Comparison of ENCODE assay signal across 3 cellular contexts in genomic region chr15:76994496-76994895, GRCh38.
TF ChIP-seq lines count a peak whose summit lies in the region.

No MANE protein-coding gene starts in this region.

TF ChIP-seq in SK-N-SH, 30 proteins besides CTCF, POLR2A, EP300 and RAD21:
- TF ChIP-seq MAX (IDR thresholded peaks at IDR 0.05; ENCODE audit: low read depth) (no peak), ZBTB33 (IDR thresholded peaks at IDR 0.05; ENCODE audit: borderline replicate concordance, low read depth) (no peak)

TF ChIP-seq in SK-N-SH treated with all-trans-retinoic acid at 6 μM for 48 hours, 23 proteins besides CTCF, POLR2A, EP300 and RAD21:
- no peak for TF ChIP-seq ISL1 (CRISPR knock-in tag; IDR thresholded peaks at IDR 0.05)
- no peak for TF ChIP-seq ZNF70 (CRISPR knock-in tag; IDR thresholded peaks at IDR 0.05)
- TF ChIP-seq, protein P1, sequence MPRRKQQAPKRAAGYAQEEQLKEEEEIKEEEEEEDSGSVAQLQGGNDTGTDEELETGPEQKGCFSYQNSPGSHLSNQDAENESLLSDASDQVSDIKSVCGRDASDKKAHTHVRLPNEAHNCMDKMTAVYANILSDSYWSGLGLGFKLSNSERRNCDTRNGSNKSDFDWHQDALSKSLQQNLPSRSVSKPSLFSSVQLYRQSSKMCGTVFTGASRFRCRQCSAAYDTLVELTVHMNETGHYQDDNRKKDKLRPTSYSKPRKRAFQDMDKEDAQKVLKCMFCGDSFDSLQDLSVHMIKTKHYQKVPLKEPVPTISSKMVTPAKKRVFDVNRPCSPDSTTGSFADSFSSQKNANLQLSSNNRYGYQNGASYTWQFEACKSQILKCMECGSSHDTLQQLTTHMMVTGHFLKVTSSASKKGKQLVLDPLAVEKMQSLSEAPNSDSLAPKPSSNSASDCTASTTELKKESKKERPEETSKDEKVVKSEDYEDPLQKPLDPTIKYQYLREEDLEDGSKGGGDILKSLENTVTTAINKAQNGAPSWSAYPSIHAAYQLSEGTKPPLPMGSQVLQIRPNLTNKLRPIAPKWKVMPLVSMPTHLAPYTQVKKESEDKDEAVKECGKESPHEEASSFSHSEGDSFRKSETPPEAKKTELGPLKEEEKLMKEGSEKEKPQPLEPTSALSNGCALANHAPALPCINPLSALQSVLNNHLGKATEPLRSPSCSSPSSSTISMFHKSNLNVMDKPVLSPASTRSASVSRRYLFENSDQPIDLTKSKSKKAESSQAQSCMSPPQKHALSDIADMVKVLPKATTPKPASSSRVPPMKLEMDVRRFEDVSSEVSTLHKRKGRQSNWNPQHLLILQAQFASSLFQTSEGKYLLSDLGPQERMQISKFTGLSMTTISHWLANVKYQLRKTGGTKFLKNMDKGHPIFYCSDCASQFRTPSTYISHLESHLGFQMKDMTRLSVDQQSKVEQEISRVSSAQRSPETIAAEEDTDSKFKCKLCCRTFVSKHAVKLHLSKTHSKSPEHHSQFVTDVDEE (CRISPR knock-in tag; IDR thresholded peaks at IDR 0.05) = no peak
- TF ChIP-seq GLIS3 (CRISPR knock-in tag; IDR thresholded peaks at IDR 0.05) = no peak
- no peak for TF ChIP-seq TOX (CRISPR knock-in tag; IDR thresholded peaks at IDR 0.05; ENCODE audit: borderline replicate concordance)
- TF ChIP-seq ESRRG (CRISPR knock-in tag; IDR thresholded peaks at IDR 0.05) = no peak
- no peak for TF ChIP-seq PPARA (CRISPR knock-in tag; IDR thresholded peaks at IDR 0.05; ENCODE audit: borderline replicate concordance)
- no peak for TF ChIP-seq ARNTL (CRISPR knock-in tag; IDR thresholded peaks at IDR 0.05; ENCODE audit: borderline replicate concordance, low read depth)
- TF ChIP-seq CSDC2 (CRISPR knock-in tag; IDR thresholded peaks at IDR 0.05) = no peak
- TF ChIP-seq CSRNP3 (CRISPR knock-in tag; IDR thresholded peaks at IDR 0.05) = no peak
- TF ChIP-seq ZFP30 (CRISPR knock-in tag; IDR thresholded peaks at IDR 0.05) = no peak
- TF ChIP-seq SNAI2 (CRISPR knock-in tag; IDR thresholded peaks at IDR 0.05) = no peak
- no peak for TF ChIP-seq ZC3H10 (CRISPR knock-in tag; IDR thresholded peaks at IDR 0.05)
- TF ChIP-seq ZFP3 (CRISPR knock-in tag; IDR thresholded peaks at IDR 0.05) = no peak
- TF ChIP-seq, protein P2, sequence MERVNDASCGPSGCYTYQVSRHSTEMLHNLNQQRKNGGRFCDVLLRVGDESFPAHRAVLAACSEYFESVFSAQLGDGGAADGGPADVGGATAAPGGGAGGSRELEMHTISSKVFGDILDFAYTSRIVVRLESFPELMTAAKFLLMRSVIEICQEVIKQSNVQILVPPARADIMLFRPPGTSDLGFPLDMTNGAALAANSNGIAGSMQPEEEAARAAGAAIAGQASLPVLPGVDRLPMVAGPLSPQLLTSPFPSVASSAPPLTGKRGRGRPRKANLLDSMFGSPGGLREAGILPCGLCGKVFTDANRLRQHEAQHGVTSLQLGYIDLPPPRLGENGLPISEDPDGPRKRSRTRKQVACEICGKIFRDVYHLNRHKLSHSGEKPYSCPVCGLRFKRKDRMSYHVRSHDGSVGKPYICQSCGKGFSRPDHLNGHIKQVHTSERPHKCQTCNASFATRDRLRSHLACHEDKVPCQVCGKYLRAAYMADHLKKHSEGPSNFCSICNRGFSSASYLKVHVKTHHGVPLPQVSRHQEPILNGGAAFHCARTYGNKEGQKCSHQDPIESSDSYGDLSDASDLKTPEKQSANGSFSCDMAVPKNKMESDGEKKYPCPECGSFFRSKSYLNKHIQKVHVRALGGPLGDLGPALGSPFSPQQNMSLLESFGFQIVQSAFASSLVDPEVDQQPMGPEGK (CRISPR knock-in tag; IDR thresholded peaks at IDR 0.05; ENCODE audit: borderline replicate concordance) = no peak
- TF ChIP-seq TCF4 (CRISPR knock-in tag; IDR thresholded peaks at IDR 0.05; ENCODE audit: borderline replicate concordance) = no peak
- no peak for TF ChIP-seq BACH2 (CRISPR knock-in tag; IDR thresholded peaks at IDR 0.05; ENCODE audit: borderline replicate concordance)

TF ChIP-seq in H1, 55 proteins besides CTCF, POLR2A, EP300 and RAD21:
- no peak for TF ChIP-seq SIN3A (conservative IDR thresholded peaks at IDR 0.05 in 1 of 2, IDR thresholded peaks at IDR 0.05 in 1 of 2; ENCODE audit: low read depth in 1 of 2, low read length in 2 of 2)
- TF ChIP-seq MAX (IDR thresholded peaks at IDR 0.05) = no peak
- no peak for TF ChIP-seq USF2 (IDR thresholded peaks at IDR 0.05; ENCODE audit: low read length)
- TF ChIP-seq RNF2 (IDR thresholded peaks at IDR 0.05; ENCODE audit: borderline replicate concordance, low read depth, low read length, missing control alignments, poor library complexity, severe bottlenecking) = no peak
- no peak for TF ChIP-seq GABPA (IDR thresholded peaks at IDR 0.05; ENCODE audit: borderline replicate concordance, insufficient read depth, low read length)
- TF ChIP-seq ASH2L (IDR thresholded peaks at IDR 0.05; ENCODE audit: low read length) = no peak
- no peak for TF ChIP-seq CREB1 (IDR thresholded peaks at IDR 0.05)
- no peak for TF ChIP-seq RXRA (IDR thresholded peaks at IDR 0.05; ENCODE audit: insufficient read depth, low read depth, low read length)
- no peak for TF ChIP-seq CBX8 (IDR thresholded peaks at IDR 0.05; ENCODE audit: borderline replicate concordance, low read depth, low read length)
- no peak for TF ChIP-seq MAFK (IDR thresholded peaks at IDR 0.05; ENCODE audit: low read depth, low read length)
- no peak for TF ChIP-seq CHD7 (IDR thresholded peaks at IDR 0.05; ENCODE audit: insufficient replicate concordance, low read length)
- no peak for TF ChIP-seq HDAC2 (IDR thresholded peaks at IDR 0.05; ENCODE audit: borderline replicate concordance in 1 of 2, low read depth in 2 of 2, low read length in 2 of 2)
- no peak for TF ChIP-seq TEAD4 (IDR thresholded peaks at IDR 0.05; ENCODE audit: low read depth, low read length)
- TF ChIP-seq NANOG (IDR thresholded peaks at IDR 0.05; ENCODE audit: insufficient read depth, low read depth, low read length, poor library complexity, severe bottlenecking) = no peak
- TF ChIP-seq ATF2 (IDR thresholded peaks at IDR 0.05; ENCODE audit: low read length) = no peak
- TF ChIP-seq EZH2 (IDR thresholded peaks at IDR 0.05; ENCODE audit: low read depth, low read length, severe bottlenecking) = no peak
